Comparison of ENCODE assay signal across 29 cellular contexts in genomic region chr15:74709892-74710291, GRCh38. TPM values are rescaled to one million over a fixed set of nuclear protein-coding genes. Genes with fewer than 3 reads are reported as not detected.
"Had no signal": no experiment of that assay in that cellular context is flagged by ENCODE, and none has a peak within 500 bp of the region (broad histone marks: within the 10 kb centered on the region; RNA-seq: fewer than 3 reads in every experiment).

No MANE protein-coding gene starts in this region.

- H3K4me1 Mint-ChIP-seq: activated CD4-positive, alpha-beta T cell treated with anti-CD3 and anti-CD28 coated beads for 36 hours; nephron had no signal

- H3K4me1 ChIP-seq: gastrocnemius medialis, left ventricle myocardium inferior, right lobe of liver, stomach, thyroid gland, vagina had no signal

- H3K27me3 ChIP-seq: gastrocnemius medialis, right lobe of liver, thyroid gland, upper lobe of left lung, vagina had no signal

- H3K27ac ChIP-seq: gastrocnemius medialis, left ventricle myocardium inferior, right lobe of liver, stomach, thyroid gland, vagina had no signal

- DNase-seq: activated CD4-positive, alpha-beta T cell treated with anti-CD3 and anti-CD28 coated beads for 36 hours; activated CD4-positive, alpha-beta T cell treated with anti-CD3 and anti-CD28 coated beads, Interleukin-2, amount 50 U/mL, for 48 hours; activated CD4-positive, CD25-positive, alpha-beta regulatory T cell; activated effector memory CD4-positive, alpha-beta T cell treated with anti-CD3 and anti-CD28 coated beads, Interleukin-2, amount 50 U/mL, for 16 hours; activated naive CD4-positive, alpha-beta T cell treated with anti-CD3 and anti-CD28 coated beads, Interleukin-2, amount 10 ng/mL, durations not matched to agents 7 days and 5 days; amygdala; caudate nucleus; cortex of kidney; erythroblast; gastrocnemius medialis; glutamatergic neuron; islet precursor cell; left ventricle myocardium inferior; mesendoderm; right lobe of liver; stimulated activated CD4-positive, alpha-beta T cell treated with anti-CD3 and anti-CD28 coated beads, Interleukin-12 subunit alpha, Interleukin-12 subunit beta, amount 100 ng/mL, for 4 hours; stimulated activated CD4-positive, alpha-beta T cell treated with anti-CD3 and anti-CD28 coated beads, Interleukin-4, amount 100 ng/mL, for 1 hour; stomach; T-helper 1 cell; thyroid gland; upper lobe of left lung had no signal

- H3K36me3 ChIP-seq: gastrocnemius medialis, left ventricle myocardium inferior, right lobe of liver, stomach, thyroid gland, upper lobe of left lung, vagina had no signal

- H3K27ac Mint-ChIP-seq: activated CD4-positive, alpha-beta T cell treated with anti-CD3 and anti-CD28 coated beads for 36 hours; nephron had no signal

- H3K4me3 Mint-ChIP-seq: activated CD4-positive, alpha-beta T cell treated with anti-CD3 and anti-CD28 coated beads for 36 hours; activated naive CD4-positive, alpha-beta T cell treated with anti-CD3 and anti-CD28 coated beads, Interleukin-2, amount 10 ng/mL, durations not matched to agents 7 days and 5 days; nephron had no signal

- H3K9me3 ChIP-seq: gastrocnemius medialis, left ventricle myocardium inferior, right lobe of liver, stomach, thyroid gland, upper lobe of left lung, vagina had no signal

- H3K4me3 ChIP-seq: gastrocnemius medialis, left ventricle myocardium inferior, lung, right lobe of liver, stomach, thyroid gland, upper lobe of left lung, vagina had no signal

- ATAC-seq: activated CD4-positive, alpha-beta T cell treated with anti-CD3 and anti-CD28 coated beads for 36 hours; gastrocnemius medialis; right lobe of liver had no signal

- H3K36me3 Mint-ChIP-seq: activated naive CD4-positive, alpha-beta T cell treated with anti-CD3 and anti-CD28 coated beads, Interleukin-2, amount 10 ng/mL, durations not matched to agents 7 days and 5 days had no signal

- H3K9me3 Mint-ChIP-seq: activated naive CD4-positive, alpha-beta T cell treated with anti-CD3 and anti-CD28 coated beads, Interleukin-2, amount 10 ng/mL, durations not matched to agents 7 days and 5 days; nephron had no signal

RNA-seq across cellular contexts. Expression of gene CYP1A1, which starts 15.4 kb away (rescaled TPM):
- total RNA-seq: mononuclear cell, skeletal muscle tissue had no signal

RNA-seq across cellular contexts. Expression of gene CYP1A2, which starts 38.8 kb away (rescaled TPM):
- total RNA-seq: activated CD4-positive, alpha-beta T cell treated with anti-CD3 and anti-CD28 coated beads for 36 hours; chondrocyte; gastrocnemius medialis; left ventricle myocardium inferior; mononuclear cell; osteocyte; posterior vena cava; skeletal muscle tissue; stomach; vagina had no signal
- polyA plus RNA-seq: stomach had no signal
